ENCODE assay signal across 8 cellular contexts in genomic region chr5:141960449-141961323, GRCh38. TPM values are rescaled to one million over a fixed set of nuclear protein-coding genes. Genes with fewer than 3 reads are reported as not detected.
DNase-seq lines count a peak whose midpoint lies in the region; ATAC-seq, FAIRE-seq and TF ChIP-seq lines count a peak whose summit lies in the region.

No MANE protein-coding gene starts in this region.

- peak; percentile 68 for DNase-seq in GOT3 (lab: John Stamatoyannopoulos, UW)
- DNase-seq in Karpas-422: peak; percentile 96
- DNase-seq in RPMI8226: peak; percentile 92
- DNase-seq in activated T-helper 1 cell treated with Interleukin-2 at 50 U/mL for 16 hours (ENCODE audit: low read depth): peak; percentile 80
- DNase-seq in fibroblast of the aortic adventitia (ENCODE audit: low read depth): peak; percentile 86
- DNase-seq in omental fat pad (ENCODE audit: low spot score): peak; percentile 67
- peak; percentile 54 for DNase-seq in thoracic aorta (ENCODE audit: low spot score)

- H3K36me3 ChIP-seq in Karpas-422 (ENCODE audit: insufficient read depth, low read length) (no peaks in the 10 kb centered on the region), thoracic aorta (no peaks in the 10 kb centered on the region)

- TF ChIP-seq CTCF in fibroblast of the aortic adventitia (IDR thresholded peaks at IDR 0.05; ENCODE audit: insufficient read depth, low read length) (peak; percentile 87), omental fat pad (IDR thresholded peaks at IDR 0.05) (peak in 2 of 3 donors; percentile 47 to 59), thoracic aorta (IDR thresholded peaks at IDR 0.05) (peak; percentile 85)

- H3K4me1 ChIP-seq in Karpas-422 (ENCODE audit: low read length) (peaks cover 13% of the 10 kb centered on the region), thoracic aorta (ENCODE audit: control insufficient read depth in 1 of 2, low read depth in 2 of 2) (peaks cover 6 to 29% of the 10 kb centered on the region in 2 donors)

- H3K4me3 ChIP-seq in Karpas-422 (ENCODE audit: low read length): no peak overlapping the region
- no peak overlapping the region for H3K4me3 ChIP-seq in fibroblast of the aortic adventitia (ENCODE audit: low read depth, low read length)
- no peak overlapping the region for H3K4me3 ChIP-seq in thoracic aorta

- no peaks in the 10 kb centered on the region for H4K20me1 ChIP-seq in Karpas-422 (ENCODE audit: insufficient read depth, low read depth, low read length)

- H3K27me3 ChIP-seq in Karpas-422 (ENCODE audit: low read length) (no peaks in the 10 kb centered on the region), thoracic aorta (replicated peaks; ENCODE audit: insufficient read depth) (no peaks in the 10 kb centered on the region)

- H3K9me2 ChIP-seq in Karpas-422 (replicated peaks; ENCODE audit: insufficient read depth, low read length): no peaks in the 10 kb centered on the region

- H3K9ac ChIP-seq in Karpas-422 (ENCODE audit: low read length): peak overlapping the region; percentile 0; the same call in 1 of the 2 replicates

- peak overlapping the region; percentile 10 for H2AFZ ChIP-seq in Karpas-422 (ENCODE audit: low read length)

- peak overlapping the region; percentile 56 for H3K4me2 ChIP-seq in Karpas-422 (ENCODE audit: low read depth, low read length, poor library complexity, severe bottlenecking)

- FAIRE-seq in G401.6 (lab: Jason Lieb, UNC): peak; percentile 84

- no peaks in the 10 kb centered on the region for H3K79me2 ChIP-seq in Karpas-422 (ENCODE audit: low read length)

- ATAC-seq in omental fat pad (ENCODE audit: low FRiP score): peak; percentile 70
- peak; percentile 63 for ATAC-seq in thoracic aorta (ENCODE audit: insufficient number of reproducible peaks, low FRiP score, low read depth)

- H3K9me3 ChIP-seq in Karpas-422 (ENCODE audit: low read length) (no peaks in the 10 kb centered on the region), thoracic aorta (no peaks in the 10 kb centered on the region)

- no peak overlapping the region for H3K27ac ChIP-seq in Karpas-422 (ENCODE audit: low read length)
- no peak overlapping the region for H3K27ac ChIP-seq in thoracic aorta

RNA-seq across cellular contexts. Expression of gene PCDH12, which starts 2.7 kb away (rescaled TPM):
- total RNA-seq in Karpas-422 (2014; rRNA removed; shearing (Covaris generic); ENCODE audit: low replicate concordance): not detected in 2 replicates
- total RNA-seq in fibroblast of the aortic adventitia (ENCODE audit: low replicate concordance): under 0.01 and 0.16 TPM in 2 replicates
- 10 to 100 TPM in 1 of 4 donors, 1 to 10 TPM in 3; 4.0 to 18.9 (median 6.7) TPM for total RNA-seq in omental fat pad
- total RNA-seq in thoracic aorta: 1 to 10 TPM; 5.1 to 5.2 TPM

RNA-seq across cellular contexts. Expression of gene RNF14, which starts 8.2 kb away (rescaled TPM):
- total RNA-seq in Karpas-422 (2014; rRNA removed; shearing (Covaris generic); ENCODE audit: low replicate concordance): 38.0 and 41.9 TPM in 2 replicates
- total RNA-seq in fibroblast of the aortic adventitia (ENCODE audit: low replicate concordance) (80.3 and 93.6 TPM in 2 replicates), omental fat pad (100 to 1,000 TPM in 1 of 4 donors, 10 to 100 TPM in 3; 47.3 to 107 (median 66.7) TPM), thoracic aorta (10 to 100 TPM; 63.4 to 93.3 TPM)

RNA-seq across cellular contexts. Expression of gene DELE1, which starts 37.0 kb away (rescaled TPM):
- total RNA-seq in Karpas-422 (2014; rRNA removed; shearing (Covaris generic); ENCODE audit: low replicate concordance): 100 and 124 TPM in 2 replicates
- total RNA-seq in fibroblast of the aortic adventitia (ENCODE audit: low replicate concordance) (50.9 and 59.0 TPM in 2 replicates), omental fat pad (10 to 100 TPM; 57.3 to 87.5 (median 61.0) TPM), thoracic aorta (100 to 1,000 TPM in 1 of 2 donors, 10 to 100 TPM in 1; 82.5 to 108 TPM)

RNA-seq across cellular contexts. Expression of gene GNPDA1, which starts 52.1 kb away (rescaled TPM):
- total RNA-seq in Karpas-422 (2014; rRNA removed; shearing (Covaris generic); ENCODE audit: low replicate concordance): 45.0 and 50.5 TPM in 2 replicates
- total RNA-seq in fibroblast of the aortic adventitia (ENCODE audit: low replicate concordance) (55.6 and 62.3 TPM in 2 replicates), omental fat pad (10 to 100 TPM; 28.6 to 37.0 (median 33.2) TPM), thoracic aorta (10 to 100 TPM; 15.8 to 26.5 TPM)
